Comparison of ENCODE assay signal across 16 cellular contexts in genomic region chr9:36867672-36868471, GRCh38.
DNase-seq lines count a peak whose midpoint lies in the region; ATAC-seq and TF ChIP-seq lines count a peak whose summit lies in the region.
"Had no signal": no experiment of that assay in that cellular context is flagged by ENCODE, and none has a peak within 500 bp of the region (broad histone marks: within the 10 kb centered on the region; RNA-seq: fewer than 3 reads in every experiment).

No MANE protein-coding gene starts in this region.

- POLR2A ChIA-PET in activated CD8-positive, alpha-beta T cell treated with anti-CD3 and anti-CD28 coated beads, Interleukin-2, amount 10 ng/mL, durations not matched to agents 7 days and 5 days (lab: Charles Lee): no interaction called here

- H3K4me1 ChIP-seq in neural progenitor cell: peaks cover 10% of the 10 kb centered on the region
- H3K4me1 ChIP-seq in tibial artery: no peaks in the 10 kb centered on the region
- H3K4me1 ChIP-seq: prostate gland had no signal

- H2AFZ ChIP-seq in neural progenitor cell (replicated peaks): no peak overlapping the region

- no peak for ATAC-seq in activated CD8-positive, alpha-beta T cell treated with anti-CD3 and anti-CD28 coated beads, Interleukin-2, amount 10 ng/mL, durations not matched to agents 7 days and 5 days
- ATAC-seq in GM21723 (IDR thresholded peaks at IDR 0.05; ENCODE audit: unreplicated experiment): no peak
- ATAC-seq: esophagus mucosa; SK-N-SH treated with all-trans-retinoic acid at 6 μM for 48 hours; stimulated activated effector memory CD8-positive, alpha-beta T cell treated with anti-CD3 and anti-CD28 coated beads, Interleukin-12 subunit alpha, Interleukin-12 subunit beta, amount 100 ng/mL, for 72 hours had no signal

- H3K27me3 Mint-ChIP-seq in brain (peaks cover 21% of the 10 kb centered on the region), neural progenitor cell (ENCODE audit: insufficient read depth, low read depth) (peaks cover 7% of the 10 kb centered on the region)
- H3K27me3 Mint-ChIP-seq in activated CD8-positive, alpha-beta T cell treated with anti-CD3 and anti-CD28 coated beads, Interleukin-2, amount 10 ng/mL, durations not matched to agents 7 days and 5 days (ENCODE audit: low read depth): peaks cover 13% of the 10 kb centered on the region

- TF ChIP-seq CTCF in brain (conservative IDR thresholded peaks at IDR 0.05): no peak
- no peak for TF ChIP-seq CTCF in neural progenitor cell (IDR thresholded peaks at IDR 0.05)
- no peak for TF ChIP-seq CTCF in tibial artery (IDR thresholded peaks at IDR 0.05)

- peaks cover 0 to 10% (median 0%) of the 10 kb centered on the region in 5 experiments for H3K9me3 Mint-ChIP-seq in brain
- no peaks in the 10 kb centered on the region for H3K9me3 Mint-ChIP-seq in neural progenitor cell
- H3K9me3 Mint-ChIP-seq in activated CD8-positive, alpha-beta T cell treated with anti-CD3 and anti-CD28 coated beads, Interleukin-2, amount 10 ng/mL, durations not matched to agents 7 days and 5 days (ENCODE audit: insufficient read depth): no peaks in the 10 kb centered on the region
- H3K9me3 Mint-ChIP-seq: stimulated activated effector memory CD8-positive, alpha-beta T cell treated with anti-CD3 and anti-CD28 coated beads, Interleukin-12 subunit alpha, Interleukin-12 subunit beta, amount 100 ng/mL, for 72 hours had no signal

- DNase-seq in DMS153 treated with DMSO at 0.1 percent for 48 hours (lab: John Stamatoyannopoulos, UW; ENCODE audit: unreplicated experiment) (peak; percentile 80), NCI-H1930 (lab: John Stamatoyannopoulos, UW) (peak; percentile 6 to 10), neural progenitor cell (ENCODE audit: low spot score) (no peak), GF-D8 (lab: John Stamatoyannopoulos, UW) (no peak), tibial artery (no peak)
- no peak for DNase-seq in activated CD8-positive, alpha-beta T cell treated with anti-CD3 and anti-CD28 coated beads, Interleukin-2, amount 10 ng/mL, durations not matched to agents 7 days and 5 days
- DNase-seq: activated CD4-positive, CD25-positive, alpha-beta regulatory T cell; activated T-cell treated with anti-CD3 and anti-CD28 coated beads for 4 hours; mammary epithelial cell; MG63 had no signal

- H3K79me2 ChIP-seq in neural progenitor cell (ENCODE audit: low read depth): no peaks in the 10 kb centered on the region

- H3K4me3 ChIP-seq in neural progenitor cell (no peak overlapping the region), tibial artery (no peak overlapping the region)
- H3K4me3 ChIP-seq: MG63, prostate gland had no signal

- peak overlapping the region in 3 of 5 experiments; percentile 25 to 34 (median 30) for H3K4me3 Mint-ChIP-seq in brain
- no peak overlapping the region for H3K4me3 Mint-ChIP-seq in neural progenitor cell
- no peak overlapping the region for H3K4me3 Mint-ChIP-seq in activated CD8-positive, alpha-beta T cell treated with anti-CD3 and anti-CD28 coated beads, Interleukin-2, amount 10 ng/mL, durations not matched to agents 7 days and 5 days
- H3K4me3 Mint-ChIP-seq: stimulated activated effector memory CD8-positive, alpha-beta T cell treated with anti-CD3 and anti-CD28 coated beads, Interleukin-12 subunit alpha, Interleukin-12 subunit beta, amount 100 ng/mL, for 72 hours had no signal

- no peak overlapping the region for H3K9ac ChIP-seq in neural progenitor cell

- CTCF ChIA-PET in activated CD8-positive, alpha-beta T cell treated with anti-CD3 and anti-CD28 coated beads, Interleukin-2, amount 10 ng/mL, durations not matched to agents 7 days and 5 days (lab: Charles Lee): no interaction called here

- H3K27me3 ChIP-seq in neural progenitor cell (peaks cover 46% of the 10 kb centered on the region), tibial artery (peaks cover 0 to 31% of the 10 kb centered on the region in 2 donors)

- H3K4me1 Mint-ChIP-seq in brain (peaks cover 68% of the 10 kb centered on the region), neural progenitor cell (peaks cover 43% of the 10 kb centered on the region)
- H3K4me1 Mint-ChIP-seq in activated CD8-positive, alpha-beta T cell treated with anti-CD3 and anti-CD28 coated beads, Interleukin-2, amount 10 ng/mL, durations not matched to agents 7 days and 5 days (ENCODE audit: low read depth): no peaks in the 10 kb centered on the region

- H3K4me2 ChIP-seq in neural progenitor cell: no peak overlapping the region

- H3K36me3 Mint-ChIP-seq in brain (no peaks in the 10 kb centered on the region), neural progenitor cell (peaks cover 5% of the 10 kb centered on the region)
- H3K36me3 Mint-ChIP-seq in activated CD8-positive, alpha-beta T cell treated with anti-CD3 and anti-CD28 coated beads, Interleukin-2, amount 10 ng/mL, durations not matched to agents 7 days and 5 days (ENCODE audit: low read depth): no peaks in the 10 kb centered on the region

- intact Hi-C loops in tibial artery (cut with DNase I; ENCODE audit: low total_unique reads): no loop called here

- H3K27ac ChIP-seq in neural progenitor cell (no peak overlapping the region), tibial artery (no peak overlapping the region)
- H3K27ac ChIP-seq: prostate gland had no signal

- H4K20me1 ChIP-seq in neural progenitor cell (ENCODE audit: low read depth): peaks cover under 1% of the 10 kb centered on the region

- H3K36me3 ChIP-seq in neural progenitor cell: no peaks in the 10 kb centered on the region
- no peaks in the 10 kb centered on the region for H3K36me3 ChIP-seq in tibial artery
- H3K36me3 ChIP-seq: MG63, prostate gland had no signal

- peak overlapping the region in 4 of 5 experiments; percentile 29 to 92 (median 48) for H3K27ac Mint-ChIP-seq in brain
- peak overlapping the region; percentile 32 for H3K27ac Mint-ChIP-seq in neural progenitor cell
- H3K27ac Mint-ChIP-seq in activated CD8-positive, alpha-beta T cell treated with anti-CD3 and anti-CD28 coated beads, Interleukin-2, amount 10 ng/mL, durations not matched to agents 7 days and 5 days: no peak overlapping the region
- H3K27ac Mint-ChIP-seq: stimulated activated effector memory CD8-positive, alpha-beta T cell treated with anti-CD3 and anti-CD28 coated beads, Interleukin-12 subunit alpha, Interleukin-12 subunit beta, amount 100 ng/mL, for 72 hours had no signal

- H3K9me3 ChIP-seq in neural progenitor cell (ENCODE audit: low read depth) (no peaks in the 10 kb centered on the region), tibial artery (no peaks in the 10 kb centered on the region)
- H3K9me3 ChIP-seq: MG63, prostate gland had no signal

- H3F3A ChIP-seq in neural progenitor cell (ENCODE audit: low read depth): no peaks in the 10 kb centered on the region

Comparison
In these comparisons a context has a peak if more than half of its experiments do, and no peak if none do; other contexts are left out.
1. DNase-seq: peak in DMS153 treated with DMSO at 0.1 percent for 48 hours (single experiment) and NCI-H1930 (2 of 2); none in neural progenitor cell (single experiment), activated CD8-positive, alpha-beta T cell treated with anti-CD3 and anti-CD28 coated beads, Interleukin-2, amount 10 ng/mL, durations not matched to agents 7 days and 5 days (single experiment), GF-D8 (single experiment) and tibial artery (0 of 2).
2. H3K4me3 Mint-ChIP-seq: peak in brain (3 of 5); none in neural progenitor cell (single experiment) and activated CD8-positive, alpha-beta T cell treated with anti-CD3 and anti-CD28 coated beads, Interleukin-2, amount 10 ng/mL, durations not matched to agents 7 days and 5 days (single experiment).